Comparison of ENCODE assay signal across 2 cellular contexts in the genomic region with DNA sequence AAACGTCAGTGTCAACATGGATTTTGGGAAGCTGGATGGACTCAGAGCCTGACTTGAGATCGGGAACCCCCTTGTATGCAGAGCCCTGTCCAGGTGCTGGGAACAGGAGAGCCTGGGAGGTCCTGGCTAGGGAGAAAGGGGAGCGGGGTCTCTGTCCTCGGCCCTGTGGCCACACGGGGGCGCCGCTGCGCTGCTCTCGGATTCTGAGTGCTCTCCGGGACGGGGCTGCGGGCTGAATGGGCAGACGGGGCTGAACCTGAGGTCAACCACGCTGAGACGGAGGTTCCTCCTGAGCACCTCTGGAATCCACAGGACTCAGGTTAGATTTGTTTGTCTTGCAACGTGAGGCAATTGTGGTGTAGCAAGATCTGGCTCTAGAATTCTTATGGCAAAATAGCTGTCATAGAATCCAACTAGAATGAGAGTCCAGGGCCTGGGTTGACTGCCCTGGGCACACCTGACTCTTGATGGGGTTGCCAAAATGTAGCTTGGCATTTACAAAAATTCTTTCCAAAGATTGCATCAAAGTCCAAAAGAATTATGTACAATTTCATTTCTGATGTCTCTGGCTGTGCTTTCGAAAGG.
TF ChIP-seq lines count a peak whose summit lies in the region.

No MANE protein-coding gene starts in this region.

TF ChIP-seq in GM12878, 131 proteins besides CTCF, POLR2A, EP300 and RAD21:
- TF ChIP-seq YY1 (IDR thresholded peaks at IDR 0.05; ENCODE audit: low read depth, low read length) (peak; percentile 36; the same call in 1 of the 2 replicates), STAT3 (IDR thresholded peaks at IDR 0.05; ENCODE audit: low read depth, low read length) (no peak), LARP7 (IDR thresholded peaks at IDR 0.05) (no peak), SMC3 (IDR thresholded peaks at IDR 0.05; ENCODE audit: borderline replicate concordance, low read length) (peak; percentile 78), IKZF1 (conservative IDR thresholded peaks at IDR 0.05) (peak; percentile 31; the same call in 1 of the 2 replicates), CHD2 (IDR thresholded peaks at IDR 0.05; ENCODE audit: borderline replicate concordance, low read depth, low read length) (no peak), SUZ12 (IDR thresholded peaks at IDR 0.05; ENCODE audit: unreplicated experiment) (no peak), NR2F1 (conservative IDR thresholded peaks at IDR 0.05) (peak; percentile 62), CHD1 (IDR thresholded peaks at IDR 0.05; ENCODE audit: low read depth, low read length) (no peak), RELA (IDR thresholded peaks at IDR 0.05; ENCODE audit: borderline replicate concordance, partially characterized antibody) (peak; percentile 40), SMARCA5 (IDR thresholded peaks at IDR 0.05) (0 out of 2 replicates have a peak, but pooled peaks have one; percentile 37), RCOR1 (conservative IDR thresholded peaks at IDR 0.05; ENCODE audit: low read depth, low read length) (no peak), ETV6 (conservative IDR thresholded peaks at IDR 0.05 in 1 of 2, IDR thresholded peaks at IDR 0.05 in 1 of 2; ENCODE audit: borderline replicate concordance in 1 of 2, low read depth in 1 of 2) (no peak), DPF2 (IDR thresholded peaks at IDR 0.05) (no peak), MEF2A (IDR thresholded peaks at IDR 0.05; ENCODE audit: insufficient read depth, low read depth, low read length) (no peak), PAX8 (IDR thresholded peaks at IDR 0.05) (no peak)
- TF ChIP-seq, protein P1, sequence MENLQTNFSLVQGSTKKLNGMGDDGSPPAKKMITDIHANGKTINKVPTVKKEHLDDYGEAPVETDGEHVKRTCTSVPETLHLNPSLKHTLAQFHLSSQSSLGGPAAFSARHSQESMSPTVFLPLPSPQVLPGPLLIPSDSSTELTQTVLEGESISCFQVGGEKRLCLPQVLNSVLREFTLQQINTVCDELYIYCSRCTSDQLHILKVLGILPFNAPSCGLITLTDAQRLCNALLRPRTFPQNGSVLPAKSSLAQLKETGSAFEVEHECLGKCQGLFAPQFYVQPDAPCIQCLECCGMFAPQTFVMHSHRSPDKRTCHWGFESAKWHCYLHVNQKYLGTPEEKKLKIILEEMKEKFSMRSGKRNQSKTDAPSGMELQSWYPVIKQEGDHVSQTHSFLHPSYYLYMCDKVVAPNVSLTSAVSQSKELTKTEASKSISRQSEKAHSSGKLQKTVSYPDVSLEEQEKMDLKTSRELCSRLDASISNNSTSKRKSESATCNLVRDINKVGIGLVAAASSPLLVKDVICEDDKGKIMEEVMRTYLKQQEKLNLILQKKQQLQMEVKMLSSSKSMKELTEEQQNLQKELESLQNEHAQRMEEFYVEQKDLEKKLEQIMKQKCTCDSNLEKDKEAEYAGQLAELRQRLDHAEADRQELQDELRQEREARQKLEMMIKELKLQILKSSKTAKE (IDR thresholded peaks at IDR 0.05; ENCODE audit: low read depth, poor library complexity, severe bottlenecking) = no peak
- TF ChIP-seq, protein P2, sequence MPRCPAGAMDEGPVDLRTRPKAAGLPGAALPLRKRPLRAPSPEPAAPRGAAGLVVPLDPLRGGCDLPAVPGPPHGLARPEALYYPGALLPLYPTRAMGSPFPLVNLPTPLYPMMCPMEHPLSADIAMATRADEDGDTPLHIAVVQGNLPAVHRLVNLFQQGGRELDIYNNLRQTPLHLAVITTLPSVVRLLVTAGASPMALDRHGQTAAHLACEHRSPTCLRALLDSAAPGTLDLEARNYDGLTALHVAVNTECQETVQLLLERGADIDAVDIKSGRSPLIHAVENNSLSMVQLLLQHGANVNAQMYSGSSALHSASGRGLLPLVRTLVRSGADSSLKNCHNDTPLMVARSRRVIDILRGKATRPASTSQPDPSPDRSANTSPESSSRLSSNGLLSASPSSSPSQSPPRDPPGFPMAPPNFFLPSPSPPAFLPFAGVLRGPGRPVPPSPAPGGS (IDR thresholded peaks at IDR 0.05; ENCODE audit: borderline replicate concordance, insufficient read depth, low read depth, low read length, poor library complexity, severe bottlenecking) = no peak

TF ChIP-seq in HepG2, 621 proteins besides CTCF, POLR2A, EP300 and RAD21:
- TF ChIP-seq ZNF572 (CRISPR knock-in tag; IDR thresholded peaks at IDR 0.05) (peak; percentile 40; the same call in 1 of the 2 replicates), ZNF331 (CRISPR knock-in tag; IDR thresholded peaks at IDR 0.05) (no peak), ZNF441 (CRISPR knock-in tag; IDR thresholded peaks at IDR 0.05; ENCODE audit: borderline replicate concordance) (peak; percentile 71; the same call in 1 of the 2 replicates), STAG1 (CRISPR knock-in tag; IDR thresholded peaks at IDR 0.05) (peak; percentile 62), SP140L (CRISPR knock-in tag; IDR thresholded peaks at IDR 0.05; ENCODE audit: borderline replicate concordance) (no peak), ZNF263 (CRISPR knock-in tag; IDR thresholded peaks at IDR 0.05) (0 out of 2 replicates have a peak, but pooled peaks have one; percentile 51), MEIS2 (CRISPR knock-in tag; IDR thresholded peaks at IDR 0.05) (no peak), ZNF20 (CRISPR knock-in tag; IDR thresholded peaks at IDR 0.05) (peak; percentile 100), CBX5 (CRISPR knock-in tag; IDR thresholded peaks at IDR 0.05; ENCODE audit: borderline replicate concordance) (no peak), MTA3 (CRISPR knock-in tag; IDR thresholded peaks at IDR 0.05) (no peak)
- TF ChIP-seq, protein P3, sequence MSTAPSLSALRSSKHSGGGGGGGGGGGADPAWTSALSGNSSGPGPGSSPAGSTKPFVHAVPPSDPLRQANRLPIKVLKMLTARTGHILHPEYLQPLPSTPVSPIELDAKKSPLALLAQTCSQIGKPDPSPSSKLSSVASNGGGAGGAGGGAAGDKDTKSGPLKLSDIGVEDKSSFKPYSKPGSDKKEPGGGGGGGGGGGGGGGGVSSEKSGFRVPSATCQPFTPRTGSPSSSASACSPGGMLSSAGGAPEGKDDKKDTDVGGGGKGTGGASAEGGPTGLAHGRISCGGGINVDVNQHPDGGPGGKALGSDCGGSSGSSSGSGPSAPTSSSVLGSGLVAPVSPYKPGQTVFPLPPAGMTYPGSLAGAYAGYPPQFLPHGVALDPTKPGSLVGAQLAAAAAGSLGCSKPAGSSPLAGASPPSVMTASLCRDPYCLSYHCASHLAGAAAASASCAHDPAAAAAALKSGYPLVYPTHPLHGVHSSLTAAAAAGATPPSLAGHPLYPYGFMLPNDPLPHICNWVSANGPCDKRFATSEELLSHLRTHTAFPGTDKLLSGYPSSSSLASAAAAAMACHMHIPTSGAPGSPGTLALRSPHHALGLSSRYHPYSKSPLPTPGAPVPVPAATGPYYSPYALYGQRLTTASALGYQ (CRISPR knock-in tag; IDR thresholded peaks at IDR 0.05) = no peak
- TF ChIP-seq, protein P4, sequence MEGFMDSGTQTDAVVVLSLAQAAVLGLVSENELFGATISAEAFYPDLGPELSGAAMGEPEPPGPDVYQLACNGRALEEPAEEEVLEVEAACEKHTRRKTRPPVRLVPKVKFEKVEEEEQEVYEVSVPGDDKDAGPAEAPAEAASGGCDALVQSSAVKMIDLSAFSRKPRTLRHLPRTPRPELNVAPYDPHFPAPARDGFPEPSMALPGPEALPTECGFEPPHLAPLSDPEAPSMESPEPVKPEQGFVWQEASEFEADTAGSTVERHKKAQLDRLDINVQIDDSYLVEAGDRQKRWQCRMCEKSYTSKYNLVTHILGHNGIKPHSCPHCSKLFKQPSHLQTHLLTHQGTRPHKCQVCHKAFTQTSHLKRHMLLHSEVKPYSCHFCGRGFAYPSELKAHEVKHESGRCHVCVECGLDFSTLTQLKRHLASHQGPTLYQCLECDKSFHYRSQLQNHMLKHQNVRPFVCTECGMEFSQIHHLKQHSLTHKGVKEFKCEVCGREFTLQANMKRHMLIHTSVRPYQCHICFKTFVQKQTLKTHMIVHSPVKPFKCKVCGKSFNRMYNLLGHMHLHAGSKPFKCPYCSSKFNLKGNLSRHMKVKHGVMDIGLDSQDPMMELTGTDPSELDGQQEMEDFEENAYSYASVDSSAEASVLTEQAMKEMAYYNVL (CRISPR knock-in tag; IDR thresholded peaks at IDR 0.05; ENCODE audit: borderline replicate concordance) = no peak
- TF ChIP-seq, protein P5, sequence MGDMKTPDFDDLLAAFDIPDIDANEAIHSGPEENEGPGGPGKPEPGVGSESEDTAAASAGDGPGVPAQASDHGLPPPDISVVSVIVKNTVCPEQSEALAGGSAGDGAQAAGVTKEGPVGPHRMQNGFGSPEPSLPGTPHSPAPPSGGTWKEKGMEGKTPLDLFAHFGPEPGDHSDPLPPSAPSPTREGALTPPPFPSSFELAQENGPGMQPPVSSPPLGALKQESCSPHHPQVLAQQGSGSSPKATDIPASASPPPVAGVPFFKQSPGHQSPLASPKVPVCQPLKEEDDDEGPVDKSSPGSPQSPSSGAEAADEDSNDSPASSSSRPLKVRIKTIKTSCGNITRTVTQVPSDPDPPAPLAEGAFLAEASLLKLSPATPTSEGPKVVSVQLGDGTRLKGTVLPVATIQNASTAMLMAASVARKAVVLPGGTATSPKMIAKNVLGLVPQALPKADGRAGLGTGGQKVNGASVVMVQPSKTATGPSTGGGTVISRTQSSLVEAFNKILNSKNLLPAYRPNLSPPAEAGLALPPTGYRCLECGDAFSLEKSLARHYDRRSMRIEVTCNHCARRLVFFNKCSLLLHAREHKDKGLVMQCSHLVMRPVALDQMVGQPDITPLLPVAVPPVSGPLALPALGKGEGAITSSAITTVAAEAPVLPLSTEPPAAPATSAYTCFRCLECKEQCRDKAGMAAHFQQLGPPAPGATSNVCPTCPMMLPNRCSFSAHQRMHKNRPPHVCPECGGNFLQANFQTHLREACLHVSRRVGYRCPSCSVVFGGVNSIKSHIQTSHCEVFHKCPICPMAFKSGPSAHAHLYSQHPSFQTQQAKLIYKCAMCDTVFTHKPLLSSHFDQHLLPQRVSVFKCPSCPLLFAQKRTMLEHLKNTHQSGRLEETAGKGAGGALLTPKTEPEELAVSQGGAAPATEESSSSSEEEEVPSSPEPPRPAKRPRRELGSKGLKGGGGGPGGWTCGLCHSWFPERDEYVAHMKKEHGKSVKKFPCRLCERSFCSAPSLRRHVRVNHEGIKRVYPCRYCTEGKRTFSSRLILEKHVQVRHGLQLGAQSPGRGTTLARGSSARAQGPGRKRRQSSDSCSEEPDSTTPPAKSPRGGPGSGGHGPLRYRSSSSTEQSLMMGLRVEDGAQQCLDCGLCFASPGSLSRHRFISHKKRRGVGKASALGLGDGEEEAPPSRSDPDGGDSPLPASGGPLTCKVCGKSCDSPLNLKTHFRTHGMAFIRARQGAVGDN (CRISPR knock-in tag; IDR thresholded peaks at IDR 0.05) = 0 out of 2 replicates have a peak, but pooled peaks have one; percentile 18
